ENCODE assay signal across 25 cellular contexts in the genomic region with DNA sequence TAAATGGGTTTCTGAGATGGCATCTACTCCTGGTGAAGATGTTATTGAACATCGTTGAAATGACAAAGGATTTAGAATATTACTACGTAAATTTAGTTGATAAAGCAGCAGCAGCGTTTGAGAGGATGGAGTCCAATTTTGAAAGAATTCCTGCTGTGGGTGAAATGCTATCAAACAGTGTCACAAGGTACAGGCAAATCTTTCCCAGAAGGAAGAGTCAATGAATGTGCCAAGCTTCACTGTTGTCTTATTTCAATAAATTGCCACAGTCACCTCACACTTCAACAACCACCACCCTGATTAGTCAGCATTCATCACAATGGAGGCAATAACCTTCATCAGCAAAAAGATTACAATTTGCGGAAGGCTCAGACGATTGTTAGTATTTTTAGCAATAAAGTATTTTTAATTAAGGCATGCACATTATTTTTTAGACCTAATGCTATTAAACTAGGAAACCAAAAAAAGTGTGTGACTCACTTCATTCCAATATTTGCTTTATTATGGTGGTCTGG.
"Had no signal": no experiment of that assay in that cellular context is flagged by ENCODE, and none has a peak within 500 bp of the region (broad histone marks: within the 10 kb centered on the region; RNA-seq: fewer than 3 reads in every experiment).

No MANE protein-coding gene starts in this region.

- H3K36me3 ChIP-seq: esophagus squamous epithelium, gastrocnemius medialis, heart right ventricle, left lung, lower lobe of right lung had no signal

- ATAC-seq: esophagus mucosa, gastrocnemius medialis, heart right ventricle, left cardiac atrium, left lung, left ventricle myocardium superior, lower lobe of right lung, mucosa of descending colon had no signal

- H3K4me3 ChIP-seq: coronary artery, dorsolateral prefrontal cortex, esophagus squamous epithelium, gastrocnemius medialis, heart right ventricle, left lung, lower lobe of right lung, mucosa of descending colon had no signal

- DNase-seq: dermis blood vessel endothelial cell; dorsolateral prefrontal cortex; effector CD4-positive, alpha-beta T cell; effector memory CD4-positive, alpha-beta T cell; erythroblast; esophagus squamous epithelium; foreskin fibroblast; foreskin melanocyte; gastrocnemius medialis; glutamatergic neuron; head of caudate nucleus; heart right ventricle; hippocampal formation; left cardiac atrium; left lung; left ventricle myocardium superior; lower lobe of right lung; mesenchymal stem cell; mucosa of descending colon; naive B cell had no signal

- H3K9me3 ChIP-seq: esophagus squamous epithelium, gastrocnemius medialis, left lung, lower lobe of right lung, mucosa of descending colon had no signal

- H3K27ac ChIP-seq: coronary artery, dorsolateral prefrontal cortex, epithelial cell of prostate, esophagus squamous epithelium, gastrocnemius medialis, heart right ventricle, left lung, lower lobe of right lung had no signal

- FAIRE-seq: islet of Langerhans, keratinocyte had no signal

- H3K27me3 ChIP-seq: dorsolateral prefrontal cortex, esophagus squamous epithelium, gastrocnemius medialis, heart right ventricle, left lung had no signal

- H3K4me1 ChIP-seq: esophagus squamous epithelium, gastrocnemius medialis, heart right ventricle, left lung, lower lobe of right lung had no signal
